ENCODE assay signal across 8 cellular contexts in the genomic region with DNA sequence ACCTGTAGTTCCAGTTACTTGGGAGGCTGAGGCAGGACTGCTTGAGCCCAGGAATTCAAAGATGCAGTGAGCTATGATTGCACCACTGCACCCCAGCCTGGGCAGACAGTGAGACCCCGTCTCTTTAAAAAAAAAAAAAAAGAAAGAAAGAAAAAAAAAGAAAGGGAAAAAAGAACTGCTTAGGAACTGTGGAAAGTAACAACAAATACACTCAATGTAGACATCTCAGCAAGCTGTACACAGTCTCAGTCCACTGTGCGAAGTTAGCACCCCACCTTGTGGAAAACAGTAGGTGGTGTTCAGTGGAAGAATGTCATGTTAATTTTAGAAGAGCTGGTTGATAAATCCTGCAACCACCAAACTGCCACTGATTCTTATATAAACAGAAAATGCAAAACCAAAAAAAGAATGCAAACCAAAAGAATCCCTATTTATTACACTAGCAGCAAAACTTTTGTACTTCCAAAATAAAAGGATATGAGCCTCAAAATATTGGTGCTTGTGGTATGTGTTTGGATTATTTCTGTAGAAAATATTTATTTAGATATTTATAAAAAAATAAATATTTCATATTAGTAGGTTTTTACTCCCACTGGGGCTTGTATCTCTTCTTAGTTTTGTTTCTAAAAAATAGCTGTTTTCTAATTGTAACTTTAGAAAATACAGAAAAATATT. TPM values are rescaled to one million over a fixed set of nuclear protein-coding genes. Genes with fewer than 3 reads are reported as not detected.
DNase-seq lines count a peak whose midpoint lies in the region; ATAC-seq and TF ChIP-seq lines count a peak whose summit lies in the region.

No MANE protein-coding gene starts in this region.

- peaks cover 34% of the 10 kb centered on the region for H3K4me1 ChIP-seq in PC-3 (ENCODE audit: insufficient read depth, low read length)

- CTCF ChIA-PET in PC-3 (lab: Charles Lee) = interaction anchor here (0.6 to 2.3 kb wide), 17 partner anchors 11 to 527 kb away, joined by 3 to 73 read pairs (median 4); partner anchors contain the start of genes CNN3 and RWDD3

- H3K4me1 Mint-ChIP-seq in activated naive CD8-positive, alpha-beta T cell treated with anti-CD3 and anti-CD28 coated beads, Interleukin-2, amount 10 ng/mL, durations not matched to agents 7 days and 5 days = no peaks in the 10 kb centered on the region
- no peaks in the 10 kb centered on the region for H3K4me1 Mint-ChIP-seq in activated naive CD8-positive, alpha-beta T cell treated with anti-CD3 and anti-CD28 coated beads for 36 hours
- peaks cover 5% of the 10 kb centered on the region for H3K4me1 Mint-ChIP-seq in mesothelial cell of epicardium

- BruUV-seq in PC-3 (replicated peaks; lab: Mats Ljungman, UMichigan) = no TSS peak

- POLR2A ChIA-PET in activated naive CD8-positive, alpha-beta T cell treated with anti-CD3 and anti-CD28 coated beads, Interleukin-2, amount 10 ng/mL, durations not matched to agents 7 days and 5 days (lab: Charles Lee) = interaction anchor here (1.0 kb wide), 1 partner anchor 187 kb away, joined by 3 read pairs; no protein-coding TSS in a partner anchor
- POLR2A ChIA-PET in PC-3 (lab: Charles Lee; ENCODE audit: unreplicated experiment) = interaction anchor here (0.6 to 1.0 kb wide), 2 partner anchors 187 to 192 kb away, joined by 4 to 13 read pairs; partner anchors contain the start of gene RWDD3

- no peaks in the 10 kb centered on the region for H3K36me3 ChIP-seq in PC-3 (ENCODE audit: low read depth, low read length)

- no peaks in the 10 kb centered on the region for H3K9me3 ChIP-seq in PC-3 (ENCODE audit: low read length)

- H3K4me3 ChIP-seq in PC-3 (ENCODE audit: low read length) (no peak overlapping the region), dorsolateral prefrontal cortex (no peak overlapping the region)

- H3F3A ChIP-seq in PC-3 (ENCODE audit: low read length, unreplicated experiment) = peaks cover 11% of the 10 kb centered on the region

- no peak overlapping the region for H3K27ac Mint-ChIP-seq in activated naive CD8-positive, alpha-beta T cell treated with anti-CD3 and anti-CD28 coated beads, Interleukin-2, amount 10 ng/mL, durations not matched to agents 7 days and 5 days
- no peak overlapping the region for H3K27ac Mint-ChIP-seq in activated naive CD8-positive, alpha-beta T cell treated with anti-CD3 and anti-CD28 coated beads for 36 hours
- H3K27ac Mint-ChIP-seq in mesothelial cell of epicardium = no peak overlapping the region

- no peak overlapping the region for H3K4me3 Mint-ChIP-seq in activated naive CD8-positive, alpha-beta T cell treated with anti-CD3 and anti-CD28 coated beads, Interleukin-2, amount 10 ng/mL, durations not matched to agents 7 days and 5 days
- no peak overlapping the region for H3K4me3 Mint-ChIP-seq in activated naive CD8-positive, alpha-beta T cell treated with anti-CD3 and anti-CD28 coated beads for 36 hours
- H3K4me3 Mint-ChIP-seq in mesothelial cell of epicardium = no peak overlapping the region

- TF ChIP-seq CTCF in PC-3 (conservative IDR thresholded peaks at IDR 0.05; ENCODE audit: low read depth, low read length) (peak; percentile 94), dorsolateral prefrontal cortex (IDR thresholded peaks at IDR 0.05 in 54 of 56, conservative IDR thresholded peaks at IDR 0.05 in 2 of 56; ENCODE audit: low read depth in 1 of 56, partially characterized antibody in 56 of 56) (peak; percentile 55 to 88 (median 77)), mesothelial cell of epicardium (IDR thresholded peaks at IDR 0.05; ENCODE audit: unreplicated experiment) (peak; percentile 69)

- no peaks in the 10 kb centered on the region for H3K27me3 ChIP-seq in PC-3 (ENCODE audit: low read length)
- H3K27me3 ChIP-seq in dorsolateral prefrontal cortex = no peaks in the 10 kb centered on the region

- peak overlapping the region; percentile 2; the same call in 1 of the 2 replicates for H3K4me2 ChIP-seq in PC-3 (ENCODE audit: low read length)

- peak; percentile 49 for ATAC-seq in activated naive CD8-positive, alpha-beta T cell treated with anti-CD3 and anti-CD28 coated beads, Interleukin-2, amount 10 ng/mL, durations not matched to agents 7 days and 5 days (ENCODE audit: low read depth)
- ATAC-seq in PC-3 = peak; percentile 58
- ATAC-seq in HG02642 (IDR thresholded peaks at IDR 0.05; ENCODE audit: poor library complexity, unreplicated experiment) = no peak

- no peaks in the 10 kb centered on the region for H3K36me3 Mint-ChIP-seq in activated naive CD8-positive, alpha-beta T cell treated with anti-CD3 and anti-CD28 coated beads, Interleukin-2, amount 10 ng/mL, durations not matched to agents 7 days and 5 days
- no peaks in the 10 kb centered on the region for H3K36me3 Mint-ChIP-seq in activated naive CD8-positive, alpha-beta T cell treated with anti-CD3 and anti-CD28 coated beads for 36 hours
- no peaks in the 10 kb centered on the region for H3K36me3 Mint-ChIP-seq in mesothelial cell of epicardium

- no peaks in the 10 kb centered on the region for H4K20me1 ChIP-seq in PC-3 (ENCODE audit: low read length)

- H3K79me2 ChIP-seq in PC-3 (ENCODE audit: low read length) = 0 out of 2 replicates have a peak, but pooled peaks cover 6% of the 10 kb centered on the region

- DNase-seq in activated naive CD8-positive, alpha-beta T cell treated with anti-CD3 and anti-CD28 coated beads, Interleukin-2, amount 10 ng/mL, durations not matched to agents 7 days and 5 days = no peak
- no peak for DNase-seq in activated naive CD8-positive, alpha-beta T cell treated with anti-CD3 and anti-CD28 coated beads for 36 hours
- DNase-seq in HT1080 (ENCODE audit: low read depth) (peak; percentile 72), PC-3 (peak; percentile 81), dorsolateral prefrontal cortex (peak in 8 of 10 donors; percentile 42 to 81 (median 58)), mesothelial cell of epicardium (ENCODE audit: low spot score in 2 of 2, unreplicated experiment in 2 of 2) (peak; percentile 23 to 49)
- DNase-seq in stimulated activated CD4-positive, alpha-beta T cell treated with anti-CD3 and anti-CD28 coated beads, Interleukin-4, amount 100 ng/mL, for 24 hours = no peak

- intact Hi-C loops in PC-3 (cut with micrococcal nuclease) (loop anchor here (1.0 to 10.0 kb wide), 8 partner anchors 59 to 507 kb away; partner anchors contain the start of genes RWDD3 and TLCD4), dorsolateral prefrontal cortex (cut with DNase I) (loop anchor here (2.0 to 10.0 kb wide), 4 partner anchors 115 to 517 kb away; partner anchors contain the start of gene CNN3 (in 2 of the 2))

- no peak overlapping the region for H2AFZ ChIP-seq in PC-3 (ENCODE audit: low read length)

- no peaks in the 10 kb centered on the region for H3K9me2 ChIP-seq in PC-3 (replicated peaks; ENCODE audit: low read length)

- H3K9me3 Mint-ChIP-seq in activated naive CD8-positive, alpha-beta T cell treated with anti-CD3 and anti-CD28 coated beads, Interleukin-2, amount 10 ng/mL, durations not matched to agents 7 days and 5 days = no peaks in the 10 kb centered on the region
- no peaks in the 10 kb centered on the region for H3K9me3 Mint-ChIP-seq in activated naive CD8-positive, alpha-beta T cell treated with anti-CD3 and anti-CD28 coated beads for 36 hours
- H3K9me3 Mint-ChIP-seq in mesothelial cell of epicardium = no peaks in the 10 kb centered on the region

- peak overlapping the region; percentile 3; the same call in 1 of the 2 replicates for H3K9ac ChIP-seq in PC-3 (ENCODE audit: low read length)

- H3K27ac ChIP-seq in PC-3 (ENCODE audit: low read length) = no peak overlapping the region
- peak overlapping the region in 31 of 59 donors; percentile 0 to 72 (median 44) for H3K27ac ChIP-seq in dorsolateral prefrontal cortex

- H3K27me3 Mint-ChIP-seq in activated naive CD8-positive, alpha-beta T cell treated with anti-CD3 and anti-CD28 coated beads, Interleukin-2, amount 10 ng/mL, durations not matched to agents 7 days and 5 days = no peaks in the 10 kb centered on the region
- H3K27me3 Mint-ChIP-seq in activated naive CD8-positive, alpha-beta T cell treated with anti-CD3 and anti-CD28 coated beads for 36 hours = no peaks in the 10 kb centered on the region
- H3K27me3 Mint-ChIP-seq in mesothelial cell of epicardium (ENCODE audit: low read depth) = no peaks in the 10 kb centered on the region

RNA-seq across cellular contexts. Expression of gene ALG14, which starts 31.1 kb away (rescaled TPM):
- total RNA-seq in activated naive CD8-positive, alpha-beta T cell treated with anti-CD3 and anti-CD28 coated beads, Interleukin-2, amount 10 ng/mL, durations not matched to agents 7 days and 5 days = 1 to 10 TPM; 1.8 to 2.1 TPM
- 1 to 10 TPM; 4.1 to 4.8 TPM for total RNA-seq in activated naive CD8-positive, alpha-beta T cell treated with anti-CD3 and anti-CD28 coated beads for 36 hours
- total RNA-seq in HT1080 (2014; rRNA removed; shearing (Covaris generic)) = 7.1 and 7.7 TPM in 2 replicates
- polyA plus RNA-seq in HT1080 (2015; cell fraction: cytosol; rRNA removed) = 1.9 TPM in 2 replicates
- 0.94 and 1.1 TPM in 2 replicates for polyA plus RNA-seq in HT1080 (2015; cell fraction: nucleus; rRNA removed)
- total RNA-seq in PC-3 (2014; rRNA removed) = 3.4 and 9.7 TPM in 2 replicates
- total RNA-seq in dorsolateral prefrontal cortex = 10 to 100 TPM in 30 of 120 experiments, 1 to 10 TPM in 90; 2.4 to 18.5 (median 8.3) TPM
- 3.8 to 5.3 TPM (median 5.0 TPM) in 3 replicates for total RNA-seq in mesothelial cell of epicardium

Comparison
In these comparisons a context has a peak if more than half of its experiments do, and no peak if none do; other contexts are left out.
1. DNase-seq: peak in HT1080 (single experiment), PC-3 (single experiment), dorsolateral prefrontal cortex (8 of 10) and mesothelial cell of epicardium (2 of 2); none in activated naive CD8-positive, alpha-beta T cell treated with anti-CD3 and anti-CD28 coated beads, Interleukin-2, amount 10 ng/mL, durations not matched to agents 7 days and 5 days (single experiment), activated naive CD8-positive, alpha-beta T cell treated with anti-CD3 and anti-CD28 coated beads for 36 hours (single experiment) and stimulated activated CD4-positive, alpha-beta T cell treated with anti-CD3 and anti-CD28 coated beads, Interleukin-4, amount 100 ng/mL, for 24 hours (single experiment).
2. Peak in every context shown above with its lines, with median percentiles within 50 percentile points of each other: CTCF ChIP-seq.